In the genomic region with DNA sequence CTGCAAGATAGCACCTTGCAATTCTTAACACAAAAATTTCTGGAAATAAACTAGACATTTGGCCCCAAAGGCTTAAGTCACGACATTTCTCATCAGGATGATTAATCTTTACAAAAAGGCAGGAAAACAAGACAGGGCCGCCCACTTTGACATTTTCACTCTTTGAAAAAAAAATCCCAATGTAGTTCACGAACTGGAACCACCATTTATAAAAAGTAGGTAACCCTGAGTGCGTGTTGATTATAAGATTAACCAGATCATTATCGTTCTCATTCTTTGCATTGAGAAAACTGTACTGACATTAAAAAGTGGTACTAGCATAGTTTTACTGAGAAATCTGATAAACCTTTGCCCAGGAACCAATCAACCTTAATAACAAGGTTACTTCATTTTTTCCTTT, we compare ENCODE assay signal across 28 cellular contexts.
DNase-seq lines count a peak whose midpoint lies in the region; ATAC-seq and TF ChIP-seq lines count a peak whose summit lies in the region.
"Had no signal": no experiment of that assay in that cellular context is flagged by ENCODE, and none has a peak within 500 bp of the region (broad histone marks: within the 10 kb centered on the region; RNA-seq: fewer than 3 reads in every experiment).

No MANE protein-coding gene starts in this region.

- H3K27me3 Mint-ChIP-seq in activated naive CD4-positive, alpha-beta T cell treated with anti-CD3 and anti-CD28 coated beads, Interleukin-2, amount 50 U/mL, for 24 hours, result no peaks in the 10 kb centered on the region
- H3K27me3 Mint-ChIP-seq in activated T-helper 2 cell treated with anti-CD3 and anti-CD28 coated beads, Interferon-gamma antibody, Interleukin-2, Interleukin-4, amounts not matched to agents 10 μg/mL and 5 μg/mL and 100 μg/mL, durations not matched to agents 14 hours and 24 hours and 36 hours (ENCODE audit: low read depth), result no peaks in the 10 kb centered on the region

- no peaks in the 10 kb centered on the region for H3K79me2 ChIP-seq in smooth muscle cell (ENCODE audit: low read depth)

- no peaks in the 10 kb centered on the region for H3K9me3 ChIP-seq in smooth muscle cell (replicated peaks; ENCODE audit: low read depth)
- H3K9me3 ChIP-seq: colonic mucosa, gastroesophageal sphincter, prostate gland, right lobe of liver had no signal

- POLR2A ChIA-PET in GM10248 (lab: Yijun Ruan, JAX), result no interaction called here

- intact Hi-C loops in activated T-helper 2 cell treated with anti-CD3 and anti-CD28 coated beads, Interferon-gamma antibody, Interleukin-2, Interleukin-4, amounts not matched to agents 10 μg/mL and 5 μg/mL and 100 μg/mL, durations not matched to agents 14 hours and 24 hours and 36 hours (cut with micrococcal nuclease), result loop anchor here (1.0 to 5.0 kb wide), 14 partner anchors 11 to 359 kb away; a partner anchor contains a TSS

- peaks cover 10% of the 10 kb centered on the region for H3K36me3 ChIP-seq in smooth muscle cell (ENCODE audit: low read depth)
- H3K36me3 ChIP-seq: colonic mucosa, prostate gland had no signal

- peaks cover 16% of the 10 kb centered on the region for H3K36me3 Mint-ChIP-seq in activated naive CD4-positive, alpha-beta T cell treated with anti-CD3 and anti-CD28 coated beads, Interleukin-2, amount 50 U/mL, for 24 hours
- H3K36me3 Mint-ChIP-seq in activated T-helper 2 cell treated with anti-CD3 and anti-CD28 coated beads, Interferon-gamma antibody, Interleukin-2, Interleukin-4, amounts not matched to agents 10 μg/mL and 5 μg/mL and 100 μg/mL, durations not matched to agents 14 hours and 24 hours and 36 hours (ENCODE audit: low read depth), result peaks cover 59% of the 10 kb centered on the region

- peak overlapping the region; percentile 69 for H3K4me3 Mint-ChIP-seq in activated naive CD4-positive, alpha-beta T cell treated with anti-CD3 and anti-CD28 coated beads, Interleukin-2, amount 50 U/mL, for 24 hours
- H3K4me3 Mint-ChIP-seq in activated T-helper 2 cell treated with anti-CD3 and anti-CD28 coated beads, Interferon-gamma antibody, Interleukin-2, Interleukin-4, amounts not matched to agents 10 μg/mL and 5 μg/mL and 100 μg/mL, durations not matched to agents 14 hours and 24 hours and 36 hours (ENCODE audit: low read depth), result peak overlapping the region; percentile 75

- no peak overlapping the region for H3K9ac ChIP-seq in smooth muscle cell (ENCODE audit: low read depth)

- H3K4me3 ChIP-seq in smooth muscle cell, result no peak overlapping the region
- H3K4me3 ChIP-seq: cardiac muscle cell, colonic mucosa, gastroesophageal sphincter, prostate gland, right lobe of liver had no signal

- peak overlapping the region; percentile 92 for H3K27ac Mint-ChIP-seq in activated naive CD4-positive, alpha-beta T cell treated with anti-CD3 and anti-CD28 coated beads, Interleukin-2, amount 50 U/mL, for 24 hours
- H3K27ac Mint-ChIP-seq in activated T-helper 2 cell treated with anti-CD3 and anti-CD28 coated beads, Interferon-gamma antibody, Interleukin-2, Interleukin-4, amounts not matched to agents 10 μg/mL and 5 μg/mL and 100 μg/mL, durations not matched to agents 14 hours and 24 hours and 36 hours, result peak overlapping the region; percentile 99

- peak; percentile 70 to 76 for ATAC-seq in activated CD4-positive, CD25-positive, alpha-beta regulatory T cell treated with anti-CD3 and anti-CD28 coated beads, Interleukin-2, amount 50 U/mL, for 24 hours
- peak; percentile 34 for ATAC-seq in stimulated activated naive CD8-positive, alpha-beta T cell treated with anti-CD3 and anti-CD28 coated beads, Interleukin-15, Interleukin-2, amounts not matched to agents 100 U/mL and 50 U/mL, for 24 hours
- ATAC-seq: gastroesophageal sphincter, right lobe of liver had no signal

- no peaks in the 10 kb centered on the region for H3K4me1 ChIP-seq in smooth muscle cell (ENCODE audit: low read depth)
- H3K4me1 ChIP-seq: colonic mucosa, gastroesophageal sphincter, prostate gland, right lobe of liver had no signal

- H3K9me3 Mint-ChIP-seq in activated naive CD4-positive, alpha-beta T cell treated with anti-CD3 and anti-CD28 coated beads, Interleukin-2, amount 50 U/mL, for 24 hours, result no peaks in the 10 kb centered on the region
- peaks cover 2% of the 10 kb centered on the region for H3K9me3 Mint-ChIP-seq in activated T-helper 2 cell treated with anti-CD3 and anti-CD28 coated beads, Interferon-gamma antibody, Interleukin-2, Interleukin-4, amounts not matched to agents 10 μg/mL and 5 μg/mL and 100 μg/mL, durations not matched to agents 14 hours and 24 hours and 36 hours

- H3K27ac ChIP-seq in smooth muscle cell (ENCODE audit: low read depth), result no peak overlapping the region
- H3K27ac ChIP-seq: C4-2B, cardiac muscle cell, colonic mucosa, gastroesophageal sphincter, HL-60, prostate gland, right lobe of liver, RWPE1 had no signal

- 96% methylated on average over 5 of the region's 5 CpGs for WGBS in smooth muscle cell (ENCODE audit: low lambda C conversion rate)

- H3K4me1 Mint-ChIP-seq in activated naive CD4-positive, alpha-beta T cell treated with anti-CD3 and anti-CD28 coated beads, Interleukin-2, amount 50 U/mL, for 24 hours, result peaks cover 48% of the 10 kb centered on the region
- H3K4me1 Mint-ChIP-seq in activated T-helper 2 cell treated with anti-CD3 and anti-CD28 coated beads, Interferon-gamma antibody, Interleukin-2, Interleukin-4, amounts not matched to agents 10 μg/mL and 5 μg/mL and 100 μg/mL, durations not matched to agents 14 hours and 24 hours and 36 hours (ENCODE audit: low read depth), result peaks cover 78% of the 10 kb centered on the region

- no peak overlapping the region for H3K4me2 ChIP-seq in smooth muscle cell

- CTCF ChIA-PET in GM10248 (lab: Yijun Ruan, JAX), result interaction anchor here (0.7 to 1.6 kb wide), 2 partner anchors 10 to 18 kb away, joined by 3 to 5 read pairs; no protein-coding TSS in a partner anchor

- TF ChIP-seq CTCF in smooth muscle cell (IDR thresholded peaks at IDR 0.05; ENCODE audit: borderline replicate concordance, insufficient read depth, poor library complexity, severe bottlenecking) (no peak), GM10248 (IDR thresholded peaks at IDR 0.05; ENCODE audit: control extremely low read depth, extremely low read depth, low read depth, missing control alignments) (no peak)

- H4K20me1 ChIP-seq in smooth muscle cell (ENCODE audit: low read depth), result no peaks in the 10 kb centered on the region

- H3F3A ChIP-seq in smooth muscle cell (ENCODE audit: low read depth), result no peaks in the 10 kb centered on the region

- no peak for DNase-seq in activated CD4-positive, CD25-positive, alpha-beta regulatory T cell (lab: John Stamatoyannopoulos, UW)
- DNase-seq in activated naive CD4-positive, alpha-beta T cell treated with Interleukin-2 at 50 U/mL for 16 hours, result no peak
- no peak for DNase-seq in activated T-helper 2 cell treated with anti-CD3 and anti-CD28 coated beads, Interferon-gamma antibody, Interleukin-2, Interleukin-4, amounts not matched to agents 10 μg/mL and 5 μg/mL and 100 μg/mL, durations not matched to agents 14 hours and 24 hours and 36 hours (ENCODE audit: low spot score)
- no peak for DNase-seq in stimulated activated naive CD8-positive, alpha-beta T cell treated with anti-CD3 and anti-CD28 coated beads, Interleukin-15, Interleukin-2, amounts not matched to agents 100 U/mL and 50 U/mL, for 24 hours
- DNase-seq in smooth muscle cell (lab: John Stamatoyannopoulos, UW; ENCODE audit: unreplicated experiment) (no peak), GM10248 (ENCODE audit: extremely low spot score) (no peak)
- DNase-seq: 8988T; colonic mucosa; DMS79 treated with DMSO at 0.1 percent for 48 hours; effector CD4-positive, alpha-beta T cell; GDM1; KG1; kidney glomerular epithelial cell; MM.1S; NCI-H1105 treated with DMSO at 0.1 percent for 48 hours; NCI-H187 treated with DMSO at 0.1 percent for 48 hours; NCI-H524 treated with DMSO at 0.1 percent for 48 hours; nucleus accumbens; OCI-M1; right lobe of liver had no signal

- H2AFZ ChIP-seq in smooth muscle cell (ENCODE audit: low read depth), result no peak overlapping the region

- no peaks in the 10 kb centered on the region for H3K27me3 ChIP-seq in smooth muscle cell (ENCODE audit: low read depth)
- H3K27me3 ChIP-seq: cardiac muscle cell, colonic mucosa, gastroesophageal sphincter, right lobe of liver had no signal
